Comparison of ENCODE assay signal across 26 cellular contexts in genomic region chr2:189533274-189534035, GRCh38. TPM values are rescaled to one million over a fixed set of nuclear protein-coding genes. Genes with fewer than 3 reads are reported as not detected.
DNase-seq lines count a peak whose midpoint lies in the region; ATAC-seq, FAIRE-seq and TF ChIP-seq lines count a peak whose summit lies in the region.
"Had no signal": no experiment of that assay in that cellular context is flagged by ENCODE, and none has a peak within 500 bp of the region (broad histone marks: within the 10 kb centered on the region; RNA-seq: fewer than 3 reads in every experiment).

No MANE protein-coding gene starts in this region.

- peak overlapping the region; percentile 39 for H3K27ac ChIP-seq in upper lobe of right lung
- H3K27ac ChIP-seq in CD8-positive, alpha-beta T cell (ENCODE audit: low read depth, low read length): no peak overlapping the region
- H3K27ac ChIP-seq: neutrophil, PC-9, SJSA1, vagina, WERI-Rb-1 had no signal

- no peaks in the 10 kb centered on the region for H3K36me3 ChIP-seq in upper lobe of right lung
- H3K36me3 ChIP-seq in CD8-positive, alpha-beta T cell (ENCODE audit: insufficient read depth, low read length): no peaks in the 10 kb centered on the region
- H3K36me3 ChIP-seq: esophagus muscularis mucosa, neutrophil, SJSA1, vagina, WERI-Rb-1 had no signal

- peak; percentile 72 for FAIRE-seq in endometrium (lab: Jason Lieb, UNC)

- ATAC-seq in Right ventricle myocardium superior (ENCODE audit: poor library complexity) (peak; percentile 25), Right ventricle myocardium inferior (no peak), upper lobe of right lung (no peak), GM18505 (IDR thresholded peaks at IDR 0.05; ENCODE audit: unreplicated experiment) (no peak)
- no peak for ATAC-seq in CD8-positive, alpha-beta T cell

- TF ChIP-seq CTCF in upper lobe of right lung (IDR thresholded peaks at IDR 0.05): no peak
- TF ChIP-seq CTCF in CD8-positive, alpha-beta T cell (IDR thresholded peaks at IDR 0.05): no peak

- no peak overlapping the region for H3K4me3 Mint-ChIP-seq in CD8-positive, alpha-beta T cell
- H3K4me3 Mint-ChIP-seq: activated CD4-positive, alpha-beta memory T cell treated with anti-CD3 and anti-CD28 coated beads, Interleukin-2, amount 10 ng/mL, durations not matched to agents 7 days and 5 days had no signal

- POLR2A ChIA-PET in CD8-positive, alpha-beta T cell (lab: Charles Lee): no interaction called here

- DNase-seq in Right ventricle myocardium superior: no peak
- DNase-seq in Right ventricle myocardium inferior (ENCODE audit: missing footprints): no peak
- peak; percentile 47 for DNase-seq in mucosa of gallbladder (ENCODE audit: low spot score)
- no peak for DNase-seq in upper lobe of right lung
- DNase-seq in kidney glomerular epithelial cell (lab: John Stamatoyannopoulos, UW): no peak
- no peak for DNase-seq in CD8-positive, alpha-beta T cell
- DNase-seq: 8988T; activated CD4-positive, alpha-beta memory T cell treated with anti-CD3 and anti-CD28 coated beads, Interleukin-2, amount 10 ng/mL, durations not matched to agents 7 days and 5 days; Caco-2; central memory CD4-positive, alpha-beta T cell; DND-41; effector CD4-positive, alpha-beta T cell; KG1; midbrain; NCI-H1930; NCI-H226; NCI-H82; PC-9; stimulated activated CD8-positive, alpha-beta memory T cell treated with anti-CD3 and anti-CD28 coated beads, Interleukin-4, amount 100 ng/mL, for 48 hours; WERI-Rb-1 had no signal

- H3K36me3 Mint-ChIP-seq in CD8-positive, alpha-beta T cell: no peaks in the 10 kb centered on the region

- no peak overlapping the region for H3K4me3 ChIP-seq in upper lobe of right lung
- no peak overlapping the region for H3K4me3 ChIP-seq in CD8-positive, alpha-beta T cell (ENCODE audit: low read depth, low read length)
- H3K4me3 ChIP-seq: esophagus muscularis mucosa, PC-9, SJSA1, vagina had no signal

- H3K27ac Mint-ChIP-seq in CD8-positive, alpha-beta T cell: no peak overlapping the region
- H3K27ac Mint-ChIP-seq: activated CD4-positive, alpha-beta memory T cell treated with anti-CD3 and anti-CD28 coated beads, Interleukin-2, amount 10 ng/mL, durations not matched to agents 7 days and 5 days had no signal

- intact Hi-C loops in Right ventricle myocardium superior (cut with DNase I) (no loop called here), Right ventricle myocardium inferior (cut with DNase I) (no loop called here), upper lobe of right lung (cut with DNase I) (no loop called here)
- intact Hi-C loops in CD8-positive, alpha-beta T cell (cut with DNase I, micrococcal nuclease): no loop called here

- H3K9me3 ChIP-seq in upper lobe of right lung: no peaks in the 10 kb centered on the region
- no peaks in the 10 kb centered on the region for H3K9me3 ChIP-seq in CD8-positive, alpha-beta T cell (ENCODE audit: low read length)
- H3K9me3 ChIP-seq: Caco-2, esophagus muscularis mucosa, neutrophil, SJSA1, vagina had no signal

- H3K9me3 Mint-ChIP-seq in CD8-positive, alpha-beta T cell: no peaks in the 10 kb centered on the region
- H3K9me3 Mint-ChIP-seq: activated CD4-positive, alpha-beta memory T cell treated with anti-CD3 and anti-CD28 coated beads, Interleukin-2, amount 10 ng/mL, durations not matched to agents 7 days and 5 days had no signal

- CTCF ChIA-PET in CD8-positive, alpha-beta T cell (lab: Charles Lee): no interaction called here

- peaks cover 11% of the 10 kb centered on the region for H3K27me3 Mint-ChIP-seq in CD8-positive, alpha-beta T cell (ENCODE audit: low read depth)

- peaks cover 9% of the 10 kb centered on the region for H3K4me1 ChIP-seq in upper lobe of right lung
- no peaks in the 10 kb centered on the region for H3K4me1 ChIP-seq in CD8-positive, alpha-beta T cell (ENCODE audit: insufficient read depth, low read length)
- H3K4me1 ChIP-seq: SJSA1 had no signal

- H3K4me1 Mint-ChIP-seq in CD8-positive, alpha-beta T cell (ENCODE audit: low read depth): no peaks in the 10 kb centered on the region
- H3K4me1 Mint-ChIP-seq: activated CD4-positive, alpha-beta memory T cell treated with anti-CD3 and anti-CD28 coated beads, Interleukin-2, amount 10 ng/mL, durations not matched to agents 7 days and 5 days had no signal

- H3K27me3 ChIP-seq in upper lobe of right lung: no peaks in the 10 kb centered on the region
- H3K27me3 ChIP-seq in CD8-positive, alpha-beta T cell (ENCODE audit: insufficient read depth, low read length): no peaks in the 10 kb centered on the region
- H3K27me3 ChIP-seq: esophagus muscularis mucosa, neutrophil, vagina had no signal

- TF ChIP-seq POLR2A in GM18505 (IDR thresholded peaks at IDR 0.05; ENCODE audit: borderline replicate concordance, extremely low read depth, insufficient read depth, insufficient read length): no peak

RNA-seq across cellular contexts. Expression of gene SLC40A1, which starts 47.1 kb away (rescaled TPM):
- total RNA-seq in Right ventricle myocardium superior (48.2 TPM), Right ventricle myocardium inferior (51.0 TPM), mucosa of gallbladder (271 TPM), upper lobe of right lung (169 TPM)
- 1 to 10 TPM; 1.3 to 1.9 TPM for total RNA-seq in CD8-positive, alpha-beta T cell

Comparison
In these comparisons a context has a peak if more than half of its experiments do, and no peak if none do; other contexts are left out.
1. RNA of gene SLC40A1, which starts 47.1 kb away (total RNA-seq): 271 TPM in mucosa of gallbladder (single experiment), 169 TPM in upper lobe of right lung (single experiment), 51.0 TPM in Right ventricle myocardium inferior (single experiment) and 48.2 TPM in Right ventricle myocardium superior (single experiment); 1.3 to 1.9 TPM in CD8-positive, alpha-beta T cell; every median in the first group is over 10 times any median in the second.